Comparison of ENCODE assay signal across 30 cellular contexts in the genomic region with DNA sequence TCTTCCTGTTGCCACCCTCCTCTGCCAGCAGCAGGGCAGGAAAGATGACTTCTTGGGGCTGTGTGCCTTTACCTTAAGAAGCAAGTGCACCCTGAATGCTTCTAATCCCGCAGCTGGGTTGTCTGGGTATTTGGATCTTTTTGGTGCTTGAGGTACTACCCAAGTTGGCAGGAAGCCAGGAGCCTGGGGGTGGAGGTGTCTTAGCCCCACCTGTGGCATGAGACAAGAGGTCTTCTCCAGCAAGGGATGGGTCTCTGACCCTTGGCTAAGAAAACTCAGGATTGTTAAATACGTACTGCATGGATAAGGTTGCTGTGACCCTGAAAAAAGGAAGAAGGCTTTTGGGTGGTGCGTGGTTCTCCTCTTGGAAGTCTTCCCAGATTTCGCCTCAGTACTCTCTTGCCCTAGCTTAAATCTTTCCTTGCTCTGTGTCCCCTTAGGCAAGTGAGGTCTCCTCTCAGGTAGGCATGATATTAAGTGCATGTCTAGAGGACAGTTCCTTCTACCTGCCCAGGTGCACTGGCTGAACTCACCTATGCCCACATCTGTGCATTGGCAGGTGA. TPM values are rescaled to one million over a fixed set of nuclear protein-coding genes. Genes with fewer than 3 reads are reported as not detected.
DNase-seq lines count a peak whose midpoint lies in the region; ATAC-seq and TF ChIP-seq lines count a peak whose summit lies in the region.
"Had no signal": no experiment of that assay in that cellular context is flagged by ENCODE, and none has a peak within 500 bp of the region (broad histone marks: within the 10 kb centered on the region; RNA-seq: fewer than 3 reads in every experiment).

No MANE protein-coding gene starts in this region.

- intact Hi-C loops in Panc1 (cut with micrococcal nuclease; ENCODE audit: unreplicated experiment) (loop anchor here (10.0 kb wide), 1 partner anchor 162 kb away; no protein-coding TSS in a partner anchor), left lung (cut with DNase I) (loop anchor here in 1 of 2 donors (10.0 kb wide), 1 partner anchor 98 kb away; no protein-coding TSS in a partner anchor)

- in situ Hi-C loops in Panc1 (cut with HindIII; ENCODE audit: low pct_unique_long_range_greater_than_20kb, low sequenced_read_pairs), result no loop called here

- H3K4me1 Mint-ChIP-seq in stimulated activated naive CD8-positive, alpha-beta T cell treated with anti-CD3 and anti-CD28 coated beads, Interleukin-15, Interleukin-2, amounts not matched to agents 100 ng/mL and 50 ng/mL, for 24 hours (ENCODE audit: low read depth), result peaks cover 62% of the 10 kb centered on the region

- no peaks in the 10 kb centered on the region for H3K27me3 Mint-ChIP-seq in stimulated activated naive CD8-positive, alpha-beta T cell treated with anti-CD3 and anti-CD28 coated beads, Interleukin-15, Interleukin-2, amounts not matched to agents 100 ng/mL and 50 ng/mL, for 24 hours
- H3K27me3 Mint-ChIP-seq: activated T-cell treated with anti-CD3 and anti-CD28 coated beads, Interleukin-2, amount 50 U/mL, for 24 hours; effector memory CD8-positive, alpha-beta T cell had no signal

- H3K36me3 ChIP-seq in Panc1 (ENCODE audit: control insufficient read depth, insufficient read depth, low read length), result no peaks in the 10 kb centered on the region; the same call in none of the 2 replicates
- no peaks in the 10 kb centered on the region for H3K36me3 ChIP-seq in left lung
- H3K36me3 ChIP-seq: breast epithelium, heart right ventricle, neural progenitor cell, tibial artery, WERI-Rb-1 had no signal

- peak overlapping the region; percentile 35; the same call in 1 of the 2 replicates for H3K27ac ChIP-seq in Panc1 (ENCODE audit: low read length)
- no peak overlapping the region for H3K27ac ChIP-seq in left lung
- H3K27ac ChIP-seq: breast epithelium, GM23248, heart right ventricle, neural progenitor cell, tibial artery, WERI-Rb-1 had no signal

- peak overlapping the region in 1 of 2 experiments; percentile 21; a peak in 2 of 4 replicates for H3K4me3 ChIP-seq in Panc1 (ENCODE audit: low read depth in 2 of 2, low read length in 2 of 2)
- H3K4me3 ChIP-seq in left lung, result no peak overlapping the region
- H3K4me3 ChIP-seq: breast epithelium, GM23248, heart right ventricle, neural progenitor cell, tibial artery had no signal

- no peak for ATAC-seq in stimulated activated naive CD8-positive, alpha-beta T cell treated with anti-CD3 and anti-CD28 coated beads, Interleukin-15, Interleukin-2, amounts not matched to agents 100 U/mL and 50 U/mL, for 24 hours
- ATAC-seq in Panc1, result no peak
- ATAC-seq in left lung, result no peak
- ATAC-seq: effector memory CD8-positive, alpha-beta T cell; right cardiac atrium had no signal

- H3K27me3 ChIP-seq in Panc1 (ENCODE audit: control insufficient read depth, insufficient read depth, low read length) (no peaks in the 10 kb centered on the region), left lung (peaks cover 0 to 5% of the 10 kb centered on the region in 2 donors)
- H3K27me3 ChIP-seq: breast epithelium, heart right ventricle, tibial artery had no signal

- POLR2A ChIA-PET in Panc1 (lab: Charles Lee), result no interaction called here

- peaks cover 6% of the 10 kb centered on the region for H3K36me3 Mint-ChIP-seq in stimulated activated naive CD8-positive, alpha-beta T cell treated with anti-CD3 and anti-CD28 coated beads, Interleukin-15, Interleukin-2, amounts not matched to agents 100 ng/mL and 50 ng/mL, for 24 hours (ENCODE audit: low read depth)
- H3K36me3 Mint-ChIP-seq: neural progenitor cell had no signal

- peaks cover 57% of the 10 kb centered on the region for H3K4me1 ChIP-seq in Panc1 (ENCODE audit: control insufficient read depth, insufficient read depth, low read length)
- H3K4me1 ChIP-seq in left lung, result peaks cover 27 to 46% of the 10 kb centered on the region in 2 donors

- peak overlapping the region; percentile 18 for H3K4me3 Mint-ChIP-seq in stimulated activated naive CD8-positive, alpha-beta T cell treated with anti-CD3 and anti-CD28 coated beads, Interleukin-15, Interleukin-2, amounts not matched to agents 100 ng/mL and 50 ng/mL, for 24 hours
- H3K4me3 Mint-ChIP-seq: HFFc6, neural progenitor cell had no signal

- no peak for TF ChIP-seq CTCF in Panc1 (IDR thresholded peaks at IDR 0.05)
- no peak for TF ChIP-seq CTCF in left lung (IDR thresholded peaks at IDR 0.05)

- BruUV-seq in Panc1 (replicated peaks; lab: Mats Ljungman, UMichigan), result no TSS peak

- H3K9me3 ChIP-seq in Panc1 (ENCODE audit: control insufficient read depth, insufficient read depth, low read depth, low read length), result no peaks in the 10 kb centered on the region
- no peaks in the 10 kb centered on the region for H3K9me3 ChIP-seq in left lung
- H3K9me3 ChIP-seq: breast epithelium, heart right ventricle, tibial artery had no signal

- no peak overlapping the region for H3K27ac Mint-ChIP-seq in stimulated activated naive CD8-positive, alpha-beta T cell treated with anti-CD3 and anti-CD28 coated beads, Interleukin-15, Interleukin-2, amounts not matched to agents 100 ng/mL and 50 ng/mL, for 24 hours
- H3K27ac Mint-ChIP-seq: HFFc6, neural progenitor cell had no signal

- H3K9me3 Mint-ChIP-seq in stimulated activated naive CD8-positive, alpha-beta T cell treated with anti-CD3 and anti-CD28 coated beads, Interleukin-15, Interleukin-2, amounts not matched to agents 100 ng/mL and 50 ng/mL, for 24 hours, result no peaks in the 10 kb centered on the region
- H3K9me3 Mint-ChIP-seq: activated T-cell treated with anti-CD3 and anti-CD28 coated beads, Interleukin-2, amount 50 U/mL, for 24 hours; effector memory CD8-positive, alpha-beta T cell; HFFc6; neural progenitor cell had no signal

- no peak for DNase-seq in stimulated activated naive CD8-positive, alpha-beta T cell treated with anti-CD3 and anti-CD28 coated beads, Interleukin-15, Interleukin-2, amounts not matched to agents 100 U/mL and 50 U/mL, for 24 hours
- DNase-seq in Panc1 (ENCODE audit: low read depth, low spot score), result no peak
- DNase-seq in mesenteric fat pad (ENCODE audit: low spot score), result peak; percentile 1
- no peak for DNase-seq in 8988T
- DNase-seq in left lung, result no peak
- no peak for DNase-seq in inferior parietal cortex (ENCODE audit: extremely low spot score)
- DNase-seq: activated CD4-positive, alpha-beta T cell treated with anti-CD3 and anti-CD28 coated beads for 48 hours; activated gamma-delta T cell treated with Interleukin-2 at 50 U/mL for 16 hours; activated T-cell treated with anti-CD3 and anti-CD28 coated beads, Interleukin-2, amount 50 U/mL, for 24 hours; DMS 273 treated with DMSO at 0.1 percent for 48 hours; effector memory CD8-positive, alpha-beta T cell; EL; erythroblast; foreskin melanocyte; heart right ventricle; HFFc6; Karpas-422; mammary epithelial cell; NCI-H1436 treated with DMSO at 0.1 percent for 48 hours; NCI-H2107; NCI-H446 treated with DMSO at 0.1 percent for 48 hours; Right ventricle myocardium superior; stimulated activated CD4-positive, alpha-beta T cell treated with anti-CD3 and anti-CD28 coated beads, Interleukin-4, amount 100 ng/mL, for 24 hours; tibial artery; WERI-Rb-1 had no signal

- CTCF ChIA-PET in Panc1 (lab: Charles Lee), result interaction anchor here (0.6 kb wide), 1 partner anchor 171 kb away, joined by 5 read pairs; no protein-coding TSS in a partner anchor

RNA-seq across cellular contexts. Expression of gene HPCAL1, which starts 4.3 kb away (rescaled TPM):
- 234 TPM for total RNA-seq in Panc1 (2021; ENCODE audit: unreplicated experiment)
- 556 TPM for polyA plus RNA-seq in Panc1 (2012; ENCODE audit: insufficient read length)
- 45.3 TPM for total RNA-seq in mesenteric fat pad
- total RNA-seq in left lung, result 100 to 1,000 TPM; 107 to 108 TPM
